In the genomic region with DNA sequence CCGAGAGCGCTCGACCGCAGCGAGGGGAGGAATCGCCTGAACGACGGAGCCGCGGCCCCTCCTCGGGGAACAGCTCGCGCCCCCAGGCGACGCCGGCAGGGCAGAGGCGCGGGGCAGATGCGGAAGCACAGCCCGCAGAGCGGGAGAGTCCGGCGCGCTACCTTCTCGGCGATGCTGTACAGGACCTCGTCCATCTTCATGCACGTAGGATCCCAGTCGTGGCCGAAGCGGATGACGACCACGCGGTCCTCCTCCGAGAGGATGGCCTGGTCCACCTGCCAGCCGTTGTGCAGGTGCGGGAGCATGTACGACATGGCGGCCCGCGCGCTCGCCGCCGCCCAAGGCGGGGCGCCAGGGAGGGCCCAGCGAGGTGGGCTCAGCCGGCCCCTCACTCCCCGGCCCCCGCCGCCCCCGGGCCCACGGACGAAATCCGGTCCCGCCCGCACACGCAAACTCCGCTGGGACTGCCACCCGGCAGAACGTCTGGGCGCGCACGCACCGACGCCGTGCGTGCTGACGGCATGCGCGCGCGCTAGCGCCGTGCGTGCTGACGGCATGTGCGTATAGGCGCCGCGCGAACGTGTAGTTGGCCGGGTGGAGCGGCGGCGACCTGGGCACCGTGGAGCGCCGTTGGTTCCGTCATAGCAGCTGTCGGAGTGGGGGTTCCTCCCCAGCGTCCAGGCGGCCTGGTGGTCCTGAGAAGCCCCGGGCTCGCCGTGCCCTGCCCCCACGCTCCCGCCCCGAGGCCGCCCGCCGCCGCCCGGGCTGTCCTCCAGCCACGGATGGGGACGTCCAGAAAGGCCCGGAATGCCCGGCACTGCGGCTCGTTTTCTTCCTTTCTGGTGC, we compare ENCODE assay signal across 8 cellular contexts. TPM values are rescaled to one million over a fixed set of nuclear protein-coding genes. Genes with fewer than 3 reads are reported as not detected.
DNase-seq lines count a peak whose midpoint lies in the region; ATAC-seq and TF ChIP-seq lines count a peak whose summit lies in the region.

A gene with protein sequence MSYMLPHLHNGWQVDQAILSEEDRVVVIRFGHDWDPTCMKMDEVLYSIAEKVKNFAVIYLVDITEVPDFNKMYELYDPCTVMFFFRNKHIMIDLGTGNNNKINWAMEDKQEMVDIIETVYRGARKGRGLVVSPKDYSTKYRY (minus strand): TSS at position 485 of the 846 bp plus-strand sequence. CDS start 171 bp downstream, at position 314.

- H3K36me3 ChIP-seq in right atrium auricular region (no peaks in the 10 kb centered on the region), rectal smooth muscle tissue (ENCODE audit: control insufficient read depth, insufficient read depth, low read length) (no peaks in the 10 kb centered on the region), vagina (peaks cover 0 to 6% of the 10 kb centered on the region in 2 donors)

- peak; percentile 73 for DNase-seq in NCI-H1417 treated with DMSO at 0.1 percent for 48 hours (lab: John Stamatoyannopoulos, UW)
- DNase-seq in T-helper 2 cell, result peak; percentile 65 to 92 (median 78)
- DNase-seq in right atrium auricular region (ENCODE audit: low spot score), result peak; percentile 79
- no peak for DNase-seq in vagina (ENCODE audit: extremely low spot score in 2 of 2)

- H3K9ac ChIP-seq in rectal smooth muscle tissue (ENCODE audit: low read length), result peak within 1 kb of the TSS; percentile 92

- ATAC-seq in HG02798 (IDR thresholded peaks at IDR 0.05; ENCODE audit: poor library complexity, unreplicated experiment), result peak; percentile 98

- no peaks in the 10 kb centered on the region for H3K9me3 ChIP-seq in right atrium auricular region
- H3K9me3 ChIP-seq in vagina, result no peaks in the 10 kb centered on the region

- H3K4me1 ChIP-seq in right atrium auricular region, result peaks cover 0 to 22% of the 10 kb centered on the region in 2 donors
- H3K4me1 ChIP-seq in rectal smooth muscle tissue (ENCODE audit: control insufficient read depth, insufficient read depth, low read length), result peaks cover 14% of the 10 kb centered on the region
- peaks cover 36% of the 10 kb centered on the region for H3K4me1 ChIP-seq in vagina

- H3K4me3 ChIP-seq in right atrium auricular region (peak within 1 kb of the TSS; percentile 72 to 93), rectal smooth muscle tissue (ENCODE audit: low read length) (peak within 1 kb of the TSS; percentile 96), vagina (peak within 1 kb of the TSS; percentile 82)

- H3K27me3 ChIP-seq in right atrium auricular region, result no peaks in the 10 kb centered on the region
- no peaks in the 10 kb centered on the region for H3K27me3 ChIP-seq in rectal smooth muscle tissue (ENCODE audit: control insufficient read depth, insufficient read depth, low read length)
- no peaks in the 10 kb centered on the region for H3K27me3 ChIP-seq in vagina

- H3K27ac ChIP-seq in angular gyrus (ENCODE audit: low read depth, low read length), result peak within 1 kb of the TSS; percentile 93
- H3K27ac ChIP-seq in right atrium auricular region, result peak within 1 kb of the TSS; percentile 97 to 99
- H3K27ac ChIP-seq in rectal smooth muscle tissue (ENCODE audit: low read depth, low read length), result peak within 1 kb of the TSS; percentile 97
- H3K27ac ChIP-seq in vagina, result peak within 1 kb of the TSS; percentile 86

- TF ChIP-seq POLR2A in GM15510 (IDR thresholded peaks at IDR 0.05; ENCODE audit: borderline replicate concordance, extremely low read depth, insufficient read length), result peak; percentile 96
- peak in 1 of 2 donors; percentile 60 for TF ChIP-seq POLR2A in vagina (IDR thresholded peaks at IDR 0.05)

- intact Hi-C loops in vagina (cut with DNase I), result no loop called here

- peak in 1 of 2 donors; percentile 60 for TF ChIP-seq CTCF in right atrium auricular region (IDR thresholded peaks at IDR 0.05)
- TF ChIP-seq CTCF in vagina (IDR thresholded peaks at IDR 0.05), result no peak

RNA-seq across cellular contexts. Expression of the gene that starts here (rescaled TPM):
- total RNA-seq in right atrium auricular region, result 10 to 100 TPM; 20.8 to 37.5 TPM
- 24.8 TPM for total RNA-seq in vagina

Comparison
In these comparisons a context has a peak if more than half of its experiments do, and no peak if none do; other contexts are left out.
1. DNase-seq: peak in NCI-H1417 treated with DMSO at 0.1 percent for 48 hours (single experiment), T-helper 2 cell (5 of 5) and right atrium auricular region (single experiment); none in vagina (0 of 2).
2. Peak in every context shown above with its lines, with median percentiles within 50 percentile points of each other: H3K27ac ChIP-seq and H3K4me3 ChIP-seq.